8 cellular contexts compared by ENCODE assay signal in genomic region chr10:67764012-67764822, GRCh38.
DNase-seq lines count a peak whose midpoint lies in the region; ATAC-seq and TF ChIP-seq lines count a peak whose summit lies in the region.

No MANE protein-coding gene starts in this region.

- H3K27me3 ChIP-seq in GM06990 (replicated peaks; ENCODE audit: control insufficient read depth, insufficient read depth, low read length) (no peaks in the 10 kb centered on the region), thymus (ENCODE audit: control insufficient read depth, insufficient read depth) (no peaks in the 10 kb centered on the region)

- peak overlapping the region; percentile 99 for H3K27ac ChIP-seq in thymus (ENCODE audit: low read depth)

- peaks cover 5% of the 10 kb centered on the region for H3K36me3 Mint-ChIP-seq in activated naive CD8-positive, alpha-beta T cell treated with anti-CD3 and anti-CD28 coated beads, Interleukin-2, amount 10 ng/mL, durations not matched to agents 7 days and 5 days
- H3K36me3 Mint-ChIP-seq in osteocyte (ENCODE audit: unreplicated experiment): no peaks in the 10 kb centered on the region

- under 1% methylated on average over 56 of the region's 56 CpGs for WGBS in thymus

- POLR2A ChIA-PET in activated naive CD8-positive, alpha-beta T cell treated with anti-CD3 and anti-CD28 coated beads, Interleukin-2, amount 10 ng/mL, durations not matched to agents 7 days and 5 days (lab: Charles Lee): interaction anchor here (0.9 to 3.0 kb wide), 10 partner anchors 9 to 568 kb away, joined by 3 to 14 read pairs (median 5); partner anchors contain the start of genes HNRNPH3 and PBLD

- peaks cover 5% of the 10 kb centered on the region for H3K9me3 Mint-ChIP-seq in activated naive CD8-positive, alpha-beta T cell treated with anti-CD3 and anti-CD28 coated beads, Interleukin-2, amount 10 ng/mL, durations not matched to agents 7 days and 5 days
- H3K9me3 Mint-ChIP-seq in osteocyte (ENCODE audit: unreplicated experiment): no peaks in the 10 kb centered on the region

- H3K9me3 ChIP-seq in thymus (ENCODE audit: control insufficient read depth): no peaks in the 10 kb centered on the region

- no peak for TF ChIP-seq CTCF in GM06990 (IDR thresholded peaks at IDR 0.05; ENCODE audit: insufficient read depth, low read length, poor library complexity, severe bottlenecking)
- TF ChIP-seq CTCF in osteocyte (IDR thresholded peaks at IDR 0.05): no peak

- H3K4me3 Mint-ChIP-seq in activated naive CD8-positive, alpha-beta T cell treated with anti-CD3 and anti-CD28 coated beads, Interleukin-2, amount 10 ng/mL, durations not matched to agents 7 days and 5 days: peak overlapping the region; percentile 94
- H3K4me3 Mint-ChIP-seq in osteocyte (ENCODE audit: unreplicated experiment): peak overlapping the region; percentile 87

- H3K36me3 ChIP-seq in GM06990 (ENCODE audit: control insufficient read depth, insufficient read depth, low read length) (no peaks in the 10 kb centered on the region), thymus (ENCODE audit: control insufficient read depth, insufficient read depth) (no peaks in the 10 kb centered on the region)

- H3K4me3 ChIP-seq in GM06990 (replicated peaks; ENCODE audit: low read depth, low read length) (peak overlapping the region; percentile 78), thymus (ENCODE audit: low read length) (peak overlapping the region; percentile 85)

- ATAC-seq in HG02642 (IDR thresholded peaks at IDR 0.05; ENCODE audit: poor library complexity, unreplicated experiment): peak; percentile 89
- ATAC-seq in activated naive CD8-positive, alpha-beta T cell treated with anti-CD3 and anti-CD28 coated beads, Interleukin-2, amount 10 ng/mL, durations not matched to agents 7 days and 5 days (ENCODE audit: low read depth): peak; percentile 83
- ATAC-seq in Right ventricle myocardium inferior: peak; percentile 95

- peaks cover 20% of the 10 kb centered on the region for H3K4me1 Mint-ChIP-seq in activated naive CD8-positive, alpha-beta T cell treated with anti-CD3 and anti-CD28 coated beads, Interleukin-2, amount 10 ng/mL, durations not matched to agents 7 days and 5 days
- peaks cover 4% of the 10 kb centered on the region for H3K4me1 Mint-ChIP-seq in osteocyte (ENCODE audit: unreplicated experiment)

- DNase-seq in GM06990 (ENCODE audit: extremely low read depth, insufficient read length) (peak; percentile 95), NCI-H1105 (lab: John Stamatoyannopoulos, UW) (peak; percentile 78), SKM-1 (lab: John Stamatoyannopoulos, UW; ENCODE audit: unreplicated experiment) (peak; percentile 85), Right ventricle myocardium inferior (ENCODE audit: missing footprints) (peak; percentile 92), osteocyte (ENCODE audit: extremely low spot score, unreplicated experiment) (peak; percentile 98)
- DNase-seq in activated naive CD8-positive, alpha-beta T cell treated with anti-CD3 and anti-CD28 coated beads, Interleukin-2, amount 10 ng/mL, durations not matched to agents 7 days and 5 days: peak; percentile 98

- no peaks in the 10 kb centered on the region for H3K4me1 ChIP-seq in thymus (ENCODE audit: control insufficient read depth, insufficient read depth, low read length)

- intact Hi-C loops in Right ventricle myocardium inferior (cut with DNase I): loop anchor here (1.0 to 5.0 kb wide), 2 partner anchors 68 to 97 kb away; partner anchors contain the start of gene CTNNA3

- H3K27ac Mint-ChIP-seq in activated naive CD8-positive, alpha-beta T cell treated with anti-CD3 and anti-CD28 coated beads, Interleukin-2, amount 10 ng/mL, durations not matched to agents 7 days and 5 days: peak overlapping the region; percentile 98
- H3K27ac Mint-ChIP-seq in osteocyte (ENCODE audit: unreplicated experiment): peak overlapping the region; percentile 90

- H3K27me3 Mint-ChIP-seq in activated naive CD8-positive, alpha-beta T cell treated with anti-CD3 and anti-CD28 coated beads, Interleukin-2, amount 10 ng/mL, durations not matched to agents 7 days and 5 days: peaks cover 4% of the 10 kb centered on the region
- H3K27me3 Mint-ChIP-seq in osteocyte (ENCODE audit: unreplicated experiment): peaks cover 11% of the 10 kb centered on the region

Comparison
In these comparisons a context has a peak if more than half of its experiments do, and no peak if none do; other contexts are left out.
1. Peak in every context shown above with its lines: DNase-seq, ATAC-seq, H3K4me3 ChIP-seq and H3K27ac ChIP-seq.